ENCODE assay signal across 13 cellular contexts in genomic region chr13:49020940-49021548, GRCh38. TPM values are rescaled to one million over a fixed set of nuclear protein-coding genes. Genes with fewer than 3 reads are reported as not detected.
A peak's percentile ranks its signal among the peaks of the same experiment; 100 is the strongest.
DNase-seq lines count a peak whose midpoint lies in the region; ATAC-seq, FAIRE-seq and TF ChIP-seq lines count a peak whose summit lies in the region.
"Had no signal": no experiment of that assay in that cellular context is flagged by ENCODE, and none has a peak within 500 bp of the region (broad histone marks: within the 10 kb centered on the region; RNA-seq: fewer than 3 reads in every experiment).

No MANE protein-coding gene starts in this region.

- H3K9me3 ChIP-seq in A549 (no peaks in the 10 kb centered on the region), iPS-18a (ENCODE audit: control insufficient read depth, low read depth, low read length) (no peaks in the 10 kb centered on the region), left lung (no peaks in the 10 kb centered on the region), left ventricle myocardium inferior (replicated peaks) (peaks cover 28% of the 10 kb centered on the region)

- no peaks in the 10 kb centered on the region for H3K36me3 ChIP-seq in iPS-18a (ENCODE audit: control insufficient read depth, low read depth, low read length)
- H3K36me3 ChIP-seq in left lung, result no peaks in the 10 kb centered on the region
- peaks cover 21% of the 10 kb centered on the region for H3K36me3 ChIP-seq in left ventricle myocardium inferior

- no peak; a peak in 2 of 6 replicates for ATAC-seq in A549
- no peak for ATAC-seq in left lung
- ATAC-seq: T-cell had no signal

- DNase-seq in A549 (ENCODE audit: low read depth in 1 of 2, low spot score in 1 of 2) (no peak), H54 (ENCODE audit: insufficient read length, low spot score) (no peak), KG1 (lab: John Stamatoyannopoulos, UW) (no peak), left lung (no peak), left ventricle myocardium inferior (no peak), NCI-H1417 (lab: John Stamatoyannopoulos, UW) (no peak)
- DNase-seq: activated CD4-positive, alpha-beta T cell treated with anti-CD3 and anti-CD28 coated beads for 4 hours; NCI-H2081 treated with DMSO at 0.1 percent for 48 hours; stimulated activated CD4-positive, alpha-beta T cell treated with anti-CD3 and anti-CD28 coated beads, Interleukin-2, amount 100 ng/mL, for 48 hours; T-cell had no signal

- H3K27ac ChIP-seq in A549 (peak overlapping the region; percentile 71 to 75; a peak in 5 of 6 replicates), iPS-18a (ENCODE audit: low read length) (peak overlapping the region; percentile 59), left lung (no peak overlapping the region), left ventricle myocardium inferior (replicated peaks) (no peak overlapping the region)
- H3K27ac ChIP-seq: BLaER1 treated with 17β-estradiol and CSF1 and Interleukin-3, amounts not matched to agents 10 nM and 100 nM had no signal

- H3K27me3 Mint-ChIP-seq in activated naive CD8-positive, alpha-beta T cell, result no peaks in the 10 kb centered on the region
- H3K27me3 Mint-ChIP-seq: T-cell had no signal

- no peak overlapping the region for H3K4me3 Mint-ChIP-seq in activated naive CD8-positive, alpha-beta T cell
- H3K4me3 Mint-ChIP-seq: T-cell had no signal

- TF ChIP-seq EP300 in A549 (IDR thresholded peaks at IDR 0.05), result no peak

- POLR2A ChIA-PET in A549 (lab: Yijun Ruan, JAX), result interaction anchor here (1.5 kb wide), 1 partner anchor 45 kb away, joined by 4 read pairs; the partner anchor contains the start of gene FNDC3A

- H3K4me3 ChIP-seq in A549 (no peak overlapping the region), iPS-18a (ENCODE audit: low read length) (peak overlapping the region; percentile 46), left lung (no peak overlapping the region), left ventricle myocardium inferior (no peak overlapping the region)

- no peak for TF ChIP-seq CTCF in A549 (IDR thresholded peaks at IDR 0.05)
- TF ChIP-seq CTCF in left lung (IDR thresholded peaks at IDR 0.05), result no peak
- no peak for TF ChIP-seq CTCF in left ventricle myocardium inferior (IDR thresholded peaks at IDR 0.05; ENCODE audit: borderline replicate concordance)

- FAIRE-seq in A549 (lab: Jason Lieb, UNC) (no peak), H54 (lab: Jason Lieb, UNC) (peak; percentile 48)

- intact Hi-C loops in left lung (cut with DNase I), result no loop called here
- intact Hi-C loops in left ventricle myocardium inferior (cut with micrococcal nuclease), result no loop called here

- TF ChIP-seq RAD21 in A549 (conservative IDR thresholded peaks at IDR 0.05 in 1 of 2, IDR thresholded peaks at IDR 0.05 in 1 of 2), result no peak

- TF ChIP-seq POLR2A in A549 (IDR thresholded peaks at IDR 0.05; ENCODE audit: low read length) (no peak), H54 (IDR thresholded peaks at IDR 0.05; ENCODE audit: low read depth, low read length) (no peak)

- peaks cover 45% of the 10 kb centered on the region for H3K4me1 ChIP-seq in A549
- peaks cover 28% of the 10 kb centered on the region for H3K4me1 ChIP-seq in iPS-18a (ENCODE audit: control insufficient read depth, low read depth, low read length)
- H3K4me1 ChIP-seq in left lung, result no peaks in the 10 kb centered on the region
- H3K4me1 ChIP-seq in left ventricle myocardium inferior, result no peaks in the 10 kb centered on the region
- H3K4me1 ChIP-seq: BLaER1 treated with 17β-estradiol and CSF1 and Interleukin-3, amounts not matched to agents 10 nM and 100 nM had no signal

- H3K9ac ChIP-seq in iPS-18a (ENCODE audit: low read length), result peak overlapping the region; percentile 28
- H3K9ac ChIP-seq: BLaER1 treated with 17β-estradiol and CSF1 and Interleukin-3, amounts not matched to agents 10 nM and 100 nM had no signal

- WGBS in A549 (ENCODE audit: missing lambda C conversion rate), result 67% methylated on average over 2 of the region's 2 CpGs

- no peaks in the 10 kb centered on the region for H3K9me3 Mint-ChIP-seq in activated naive CD8-positive, alpha-beta T cell (ENCODE audit: low read depth)

- peaks cover 31% of the 10 kb centered on the region for H3K36me3 Mint-ChIP-seq in activated naive CD8-positive, alpha-beta T cell

- H3K4me1 Mint-ChIP-seq in activated naive CD8-positive, alpha-beta T cell (ENCODE audit: low read depth), result peaks cover 10% of the 10 kb centered on the region

- H3K27me3 ChIP-seq in iPS-18a (ENCODE audit: control insufficient read depth, insufficient read depth, low read length) (no peaks in the 10 kb centered on the region), left lung (no peaks in the 10 kb centered on the region), left ventricle myocardium inferior (ENCODE audit: low read depth) (no peaks in the 10 kb centered on the region)
- H3K27me3 ChIP-seq: BLaER1 treated with 17β-estradiol and CSF1 and Interleukin-3, amounts not matched to agents 10 nM and 100 nM had no signal

- peak overlapping the region; percentile 73 for H3K4me2 ChIP-seq in A549
- H3K4me2 ChIP-seq: BLaER1 treated with 17β-estradiol and CSF1 and Interleukin-3, amounts not matched to agents 10 nM and 100 nM had no signal

- peak overlapping the region; percentile 58 for H3K27ac Mint-ChIP-seq in activated naive CD8-positive, alpha-beta T cell
- H3K27ac Mint-ChIP-seq: T-cell had no signal

- CTCF ChIA-PET in A549 (lab: Yijun Ruan, JAX), result interaction anchor here (1.0 kb wide), 1 partner anchor 38 kb away, joined by 3 read pairs; no protein-coding TSS in a partner anchor

TF ChIP-seq in A549, 52 proteins besides CTCF, POLR2A, EP300 and RAD21:
- TF ChIP-seq NFE2L2 (conservative IDR thresholded peaks at IDR 0.05; ENCODE audit: low read length) (no peak), POLR2AphosphoS2 (conservative IDR thresholded peaks at IDR 0.05; ENCODE audit: low read length) (no peak), ZC3H11A (IDR thresholded peaks at IDR 0.05) (no peak), HOXA7 (CRISPR knock-in tag; IDR thresholded peaks at IDR 0.05) (no peak), PHF8 (IDR thresholded peaks at IDR 0.05; ENCODE audit: borderline replicate concordance, low read depth) (no peak), RNF2 (IDR thresholded peaks at IDR 0.05; ENCODE audit: borderline replicate concordance, low read depth) (no peak), CHD4 (IDR thresholded peaks at IDR 0.05; ENCODE audit: borderline replicate concordance) (no peak), EHF (CRISPR knock-in tag; IDR thresholded peaks at IDR 0.05) (no peak), ZFP36 (IDR thresholded peaks at IDR 0.05; ENCODE audit: borderline replicate concordance, partially characterized antibody) (no peak), HOXB13 (CRISPR knock-in tag; IDR thresholded peaks at IDR 0.05; ENCODE audit: low read depth) (no peak), ELK1 (IDR thresholded peaks at IDR 0.05; ENCODE audit: low read depth, low read length) (no peak), BHLHE40 (IDR thresholded peaks at IDR 0.05; ENCODE audit: low read depth, low read length) (no peak)

RNA-seq across cellular contexts. Expression of gene FNDC3A, which starts 45.3 kb away (rescaled TPM):
- polyA plus RNA-seq in A549 (2011; rRNA removed) (31.4 and 32.6 TPM in 2 replicates), A549 (2017; fragmentation: RNase III; extraction: RNeasy Plus Mini Kit Qiagen cat#74134 plus additional on column Dnase treatment) (16.0 TPM in 3 replicates)
- 5.7 and 6.8 TPM in 2 replicates for polyA plus RNA-seq in A549 (2012; cell fraction: cytosol; rRNA removed)
- 6.0 and 9.2 TPM in 2 replicates for polyA plus RNA-seq in A549 (2012; cell fraction: nucleus; rRNA removed)
- polyA minus RNA-seq in A549 (2011; rRNA and poly(A)+ RNA removed), result 37.5 and 49.6 TPM in 2 replicates
- total RNA-seq in left lung (10 to 100 TPM; 55.5 to 65.4 TPM), left ventricle myocardium inferior (18.9 TPM)

Comparison
In these comparisons a context has a peak if more than half of its experiments do, and no peak if none do; other contexts are left out.
1. H3K27ac ChIP-seq: peak in A549 (2 of 2) and iPS-18a (single experiment); none in left lung (0 of 2) and left ventricle myocardium inferior (single experiment).